In genomic region chr3:17770682-17771081, GRCh38 we compare ENCODE assay signal across 20 cellular contexts.
"Had no signal": no experiment of that assay in that cellular context is flagged by ENCODE, and none has a peak within 500 bp of the region (broad histone marks: within the 10 kb centered on the region; RNA-seq: fewer than 3 reads in every experiment).

No MANE protein-coding gene starts in this region.

- H3K36me3 ChIP-seq: heart left ventricle, neutrophil, right lobe of liver, spleen, tibial nerve, upper lobe of right lung, vagina had no signal

- H3K9me3 ChIP-seq: neutrophil, psoas muscle, right lobe of liver, testis, upper lobe of right lung, vagina had no signal

- H3K27ac ChIP-seq: heart left ventricle, neutrophil, psoas muscle, right lobe of liver, spleen, testis, tibial nerve, upper lobe of right lung, vagina had no signal

- ATAC-seq: effector memory CD8-positive, alpha-beta T cell; heart left ventricle; left lobe of liver; mucosa of descending colon; naive thymus-derived CD8-positive, alpha-beta T cell; psoas muscle; right lobe of liver; stimulated activated memory B cell treated with anti-CD40 and anti-IgM and Interleukin-4, amounts not matched to agents 10 μg/mL and 1 μg/mL and 100 μg/mL, for 72 hours; upper lobe of right lung had no signal

- H3K27me3 ChIP-seq: heart left ventricle, neutrophil, right lobe of liver, spleen, testis, tibial nerve, upper lobe of right lung, vagina had no signal

- H3K4me1 ChIP-seq: psoas muscle, right lobe of liver, spleen, testis, upper lobe of right lung, vagina had no signal

- DNase-seq: effector memory CD8-positive, alpha-beta T cell; heart left ventricle; hippocampal formation; mammary epithelial cell; mucosa of descending colon; naive thymus-derived CD8-positive, alpha-beta T cell; psoas muscle; retina; right lobe of liver; spleen; stimulated activated CD4-positive, alpha-beta T cell treated with anti-CD3 and anti-CD28 coated beads, Interleukin-15, amount 100 ng/mL, for 24 hours; stimulated activated CD4-positive, alpha-beta T cell treated with anti-CD3 and anti-CD28 coated beads, Interleukin-1b, Interleukin-23, amount 100 ng/mL, for 48 hours; stimulated activated CD4-positive, alpha-beta T cell treated with anti-CD3 and anti-CD28 coated beads, Interleukin-4, amount 100 ng/mL, for 24 hours; testis; upper lobe of right lung had no signal

- H3K4me3 ChIP-seq: heart left ventricle, mucosa of descending colon, psoas muscle, right lobe of liver, spleen, testis, tibial nerve, upper lobe of right lung, vagina had no signal
